ENCODE assay signal across 8 cellular contexts in genomic region chr2:170928824-170929685, GRCh38. TPM values are rescaled to one million over a fixed set of nuclear protein-coding genes. Genes with fewer than 3 reads are reported as not detected.
DNase-seq lines count a peak whose midpoint lies in the region; TF ChIP-seq lines count a peak whose summit lies in the region.

TSS of gene GORASP2 (plus strand) at chr2:170929253. CDS start at chr2:170929341, 88 bp downstream.

- peak within 1 kb of the TSS; percentile 97 for H3K18ac ChIP-seq in neuronal stem cell (ENCODE audit: low read length)

- peak within 1 kb of the TSS; percentile 82 for H2BK120ac ChIP-seq in neuronal stem cell (ENCODE audit: low read depth, low read length)

- no CpG with 5 or more reads among the region's 95 CpGs for WGBS in neuronal stem cell (ENCODE audit: extremely low coverage in 2 of 2, insufficient read length in 2 of 2, insufficient replicate concordance in 1 of 2), 2 donors

- H3K4me2 ChIP-seq in neuronal stem cell (ENCODE audit: insufficient read depth, low read length, poor library complexity, severe bottlenecking) = peak within 1 kb of the TSS; percentile 83

- peak within 1 kb of the TSS; percentile 88 for H2AK5ac ChIP-seq in neuronal stem cell (ENCODE audit: low read depth, low read length)

- peak within 1 kb of the TSS; percentile 53 for H4K8ac ChIP-seq in neuronal stem cell (ENCODE audit: low read depth, low read length)

- H3K36me3 ChIP-seq in GM06990 (ENCODE audit: control insufficient read depth, insufficient read depth, low read length) (no peaks in the 10 kb centered on the region), neuronal stem cell (replicated peaks in 1 of 2; ENCODE audit: control insufficient read depth in 2 of 2, insufficient read depth in 2 of 2, low read length in 2 of 2) (peaks cover 2 to 3% of the 10 kb centered on the region in 2 donors)

- H2AFZ ChIP-seq in neuronal stem cell (ENCODE audit: low read length) = peak within 1 kb of the TSS; percentile 97

- H3K79me1 ChIP-seq in neuronal stem cell (ENCODE audit: low read depth, low read length) = peaks cover 4% of the 10 kb centered on the region

- peaks cover 3 to 9% of the 10 kb centered on the region in 2 donors for H3K9me3 ChIP-seq in neuronal stem cell (replicated peaks in 1 of 2; ENCODE audit: control insufficient read depth in 2 of 2, insufficient read depth in 1 of 2, low read depth in 1 of 2, low read length in 2 of 2)

- H3K14ac ChIP-seq in neuronal stem cell (ENCODE audit: low read length) = peak within 1 kb of the TSS; percentile 95

- peaks cover 10 to 14% of the 10 kb centered on the region in 2 donors for H3K4me1 ChIP-seq in neuronal stem cell (ENCODE audit: control insufficient read depth in 2 of 2, insufficient read depth in 1 of 2, low read depth in 1 of 2, low read length in 2 of 2)

- in situ Hi-C loops in SK-MEL-5 (cut with HindIII; ENCODE audit: low pct_unique_long_range_greater_than_20kb, low sequenced_read_pairs) = no loop called here

- peak within 1 kb of the TSS; percentile 47 for H3K4ac ChIP-seq in neuronal stem cell (ENCODE audit: low read length)

- peak within 1 kb of the TSS; percentile 96 for H3K23ac ChIP-seq in neuronal stem cell (ENCODE audit: low read depth, low read length, poor library complexity)

- H3K27ac ChIP-seq in neuronal stem cell (replicated peaks; ENCODE audit: low read length) = peak within 1 kb of the TSS; percentile 82

- H2BK5ac ChIP-seq in neuronal stem cell (ENCODE audit: low read length) = peak within 1 kb of the TSS; percentile 96

- no peak within 1 kb of the TSS for H2BK15ac ChIP-seq in neuronal stem cell (ENCODE audit: low read length)

- DNase-seq in GM06990 (ENCODE audit: extremely low read depth, insufficient read length) (peak; percentile 100), HFF-Myc (ENCODE audit: extremely low read depth, low read depth) (peak; percentile 99), MV-4-11 (lab: John Stamatoyannopoulos, UW) (peak; percentile 99), SK-MEL-5 (ENCODE audit: low read depth, low spot score) (peak; percentile 99), foreskin melanocyte (peak; percentile 99), neuronal stem cell (ENCODE audit: low spot score) (peak; percentile 97)
- DNase-seq in activated naive CD4-positive, alpha-beta T cell treated with Interleukin-2 at 50 U/mL for 16 hours = peak; percentile 98

- H3K9ac ChIP-seq in neuronal stem cell (ENCODE audit: low read depth, low read length, poor library complexity) = peak within 1 kb of the TSS; percentile 92

- TF ChIP-seq CTCF in GM06990 (IDR thresholded peaks at IDR 0.05; ENCODE audit: insufficient read depth, low read length, poor library complexity, severe bottlenecking) (peak; percentile 92), HFF-Myc (IDR thresholded peaks at IDR 0.05; ENCODE audit: low read depth, low read length, missing control alignments) (peak; percentile 98), subcutaneous adipose tissue (IDR thresholded peaks at IDR 0.05; ENCODE audit: low read depth) (no peak)

- H2BK12ac ChIP-seq in neuronal stem cell (ENCODE audit: low read length) = no peak within 1 kb of the TSS

- H3K27me3 ChIP-seq in GM06990 (replicated peaks; ENCODE audit: control insufficient read depth, insufficient read depth, low read length) (no peaks in the 10 kb centered on the region), neuronal stem cell (ENCODE audit: control insufficient read depth in 3 of 3, insufficient read depth in 3 of 3, low read depth in 1 of 3, low read length in 3 of 3) (no peaks in the 10 kb centered on the region)

- peak within 1 kb of the TSS; percentile 95 for H3K4me3 ChIP-seq in GM06990 (replicated peaks; ENCODE audit: low read depth, low read length)
- peak within 1 kb of the TSS; percentile 65 for H3K4me3 ChIP-seq in HFF-Myc (replicated peaks; ENCODE audit: low read depth, low read length)
- peak within 1 kb of the TSS; percentile 89 to 99 for H3K4me3 ChIP-seq in neuronal stem cell (ENCODE audit: low read length in 2 of 2)

- no peak within 1 kb of the TSS for H4K91ac ChIP-seq in neuronal stem cell (ENCODE audit: low read depth, low read length, poor library complexity)

RNA-seq across cellular contexts. Expression of gene GORASP2, which starts in this region (rescaled TPM):
- total RNA-seq in SK-MEL-5 (2014; rRNA removed; shearing (Covaris generic)) = 27.0 and 36.6 TPM in 2 replicates
- 71.2 and 85.3 TPM in 2 replicates for polyA plus RNA-seq in SK-MEL-5 (2015; cell fraction: cytosol; rRNA removed)
- polyA plus RNA-seq in SK-MEL-5 (2015; cell fraction: nucleus; rRNA removed) = 34.9 and 45.0 TPM in 2 replicates
- 92.1 TPM for polyA plus RNA-seq in neuronal stem cell (2013, experiment 1 of 2)
- polyA plus RNA-seq in neuronal stem cell (2013, experiment 2 of 2) = 89.3 TPM
- 10 to 100 TPM; 28.6 to 47.4 (median 36.0) TPM for total RNA-seq in subcutaneous adipose tissue

Comparison
In these comparisons a context has a peak if more than half of its experiments do, and no peak if none do; other contexts are left out.
1. Peak in every context shown above with its lines: DNase-seq, H3K4me3 ChIP-seq and H3K27ac ChIP-seq.